21 cellular contexts compared by ENCODE assay signal in genomic region chr14:94600148-94600545, GRCh38. TPM values are rescaled to one million over a fixed set of nuclear protein-coding genes. Genes with fewer than 3 reads are reported as not detected.
DNase-seq lines count a peak whose midpoint lies in the region; ATAC-seq and TF ChIP-seq lines count a peak whose summit lies in the region.
"Had no signal": no experiment of that assay in that cellular context is flagged by ENCODE, and none has a peak within 500 bp of the region (broad histone marks: within the 10 kb centered on the region; RNA-seq: fewer than 3 reads in every experiment).

No MANE protein-coding gene starts in this region.

- peak overlapping the region; percentile 5 for H2BK15ac ChIP-seq in neuronal stem cell (ENCODE audit: low read length)

- no peak overlapping the region for H2BK12ac ChIP-seq in neuronal stem cell (ENCODE audit: low read length)

- H3K9me3 Mint-ChIP-seq in endodermal cell: no peaks in the 10 kb centered on the region
- H3K9me3 Mint-ChIP-seq: activated naive CD4-positive, alpha-beta T cell treated with anti-CD3 and anti-CD28 coated beads, Interleukin-2, amount 10 ng/mL, durations not matched to agents 7 days and 5 days; nephron progenitor cell had no signal

- no peak overlapping the region for H3K4me3 ChIP-seq in Peyer's patch
- H3K4me3 ChIP-seq in endodermal cell (ENCODE audit: low read length): no peak overlapping the region
- no peak overlapping the region for H3K4me3 ChIP-seq in neuronal stem cell (ENCODE audit: low read length in 2 of 2)
- no peak overlapping the region for H3K4me3 ChIP-seq in thoracic aorta
- no peak overlapping the region for H3K4me3 ChIP-seq in H7 (ENCODE audit: insufficient read depth, low read depth, low read length)
- H3K4me3 ChIP-seq: BLaER1 treated with 17β-estradiol and CSF1 and Interleukin-3, amounts not matched to agents 10 nM and 100 nM; cardiac muscle cell; heart left ventricle had no signal

- peaks cover 2% of the 10 kb centered on the region for H3K27me3 Mint-ChIP-seq in endodermal cell (ENCODE audit: insufficient read depth)

- H2BK5ac ChIP-seq in neuronal stem cell (ENCODE audit: low read length): no peak overlapping the region

- H3K79me1 ChIP-seq in neuronal stem cell (ENCODE audit: low read depth, low read length): no peaks in the 10 kb centered on the region

- H3K27me3 ChIP-seq in Peyer's patch: no peaks in the 10 kb centered on the region
- H3K27me3 ChIP-seq in endodermal cell (ENCODE audit: control insufficient read depth, insufficient read depth, low read length, poor library complexity, severe bottlenecking): no peaks in the 10 kb centered on the region
- H3K27me3 ChIP-seq in neuronal stem cell (ENCODE audit: control insufficient read depth in 3 of 3, insufficient read depth in 3 of 3, low read depth in 1 of 3, low read length in 3 of 3): no peaks in the 10 kb centered on the region
- H3K27me3 ChIP-seq in thoracic aorta (replicated peaks; ENCODE audit: insufficient read depth): no peaks in the 10 kb centered on the region
- peaks cover 2% of the 10 kb centered on the region; the same call in 1 of the 2 replicates for H3K27me3 ChIP-seq in H7 (ENCODE audit: control insufficient read depth, insufficient read depth, low read length)
- H3K27me3 ChIP-seq: BLaER1 treated with 17β-estradiol and CSF1 and Interleukin-3, amounts not matched to agents 10 nM and 100 nM; cardiac muscle cell; heart left ventricle had no signal

- no peak overlapping the region for H3K23ac ChIP-seq in neuronal stem cell (ENCODE audit: low read depth, low read length, poor library complexity)

- WGBS in endodermal cell (ENCODE audit: insufficient coverage in 1 of 2, insufficient read length in 1 of 2), 2 experiments: 75 to 86% methylated on average over 6 to 11 of the region's 11 CpGs
- no CpG with 5 or more reads among the region's 11 CpGs for WGBS in neuronal stem cell (ENCODE audit: extremely low coverage in 2 of 2, insufficient read length in 2 of 2, insufficient replicate concordance in 1 of 2), 2 donors

- TF ChIP-seq POLR2A in Peyer's patch (IDR thresholded peaks at IDR 0.05): no peak

- H3K9me3 ChIP-seq in Peyer's patch: no peaks in the 10 kb centered on the region
- no peaks in the 10 kb centered on the region for H3K9me3 ChIP-seq in endodermal cell (ENCODE audit: control insufficient read depth, low read length)
- no peaks in the 10 kb centered on the region for H3K9me3 ChIP-seq in neuronal stem cell (replicated peaks in 1 of 2; ENCODE audit: control insufficient read depth in 2 of 2, insufficient read depth in 1 of 2, low read depth in 1 of 2, low read length in 2 of 2)
- H3K9me3 ChIP-seq in thoracic aorta: no peaks in the 10 kb centered on the region
- H3K9me3 ChIP-seq: BLaER1 treated with 17β-estradiol and CSF1 and Interleukin-3, amounts not matched to agents 10 nM and 100 nM; heart left ventricle had no signal

- H3K14ac ChIP-seq in neuronal stem cell (ENCODE audit: low read length): no peak overlapping the region

- H3K4me3 Mint-ChIP-seq in endodermal cell: no peak overlapping the region
- H3K4me3 Mint-ChIP-seq: activated naive CD4-positive, alpha-beta T cell treated with anti-CD3 and anti-CD28 coated beads, Interleukin-2, amount 10 ng/mL, durations not matched to agents 7 days and 5 days; nephron progenitor cell had no signal

- H3K36me3 ChIP-seq in Peyer's patch (no peaks in the 10 kb centered on the region), endodermal cell (ENCODE audit: control insufficient read depth, insufficient read depth, low read length) (no peaks in the 10 kb centered on the region), neuronal stem cell (replicated peaks in 1 of 2; ENCODE audit: control insufficient read depth in 2 of 2, insufficient read depth in 2 of 2, low read length in 2 of 2) (no peaks in the 10 kb centered on the region), thoracic aorta (no peaks in the 10 kb centered on the region), H7 (replicated peaks; ENCODE audit: control insufficient read depth, insufficient read depth, low read length) (no peaks in the 10 kb centered on the region)
- H3K36me3 ChIP-seq: BLaER1 treated with 17β-estradiol and CSF1 and Interleukin-3, amounts not matched to agents 10 nM and 100 nM; cardiac muscle cell; heart left ventricle had no signal

- H3K4ac ChIP-seq in neuronal stem cell (ENCODE audit: low read length): no peak overlapping the region

- H3K4me1 Mint-ChIP-seq in endodermal cell: peaks cover 26% of the 10 kb centered on the region
- H3K4me1 Mint-ChIP-seq: activated naive CD4-positive, alpha-beta T cell treated with anti-CD3 and anti-CD28 coated beads, Interleukin-2, amount 10 ng/mL, durations not matched to agents 7 days and 5 days had no signal

- H4K91ac ChIP-seq in neuronal stem cell (ENCODE audit: low read depth, low read length, poor library complexity): no peak overlapping the region

- no peak overlapping the region for H3K18ac ChIP-seq in neuronal stem cell (ENCODE audit: low read length)

- no peak for ATAC-seq in thoracic aorta (ENCODE audit: insufficient number of reproducible peaks, low FRiP score, low read depth)
- no peak for ATAC-seq in HG03159 (IDR thresholded peaks at IDR 0.05; ENCODE audit: unreplicated experiment)
- no peak for ATAC-seq in GM19395 (IDR thresholded peaks at IDR 0.05; ENCODE audit: unreplicated experiment)

- no peak overlapping the region for H2AK5ac ChIP-seq in neuronal stem cell (ENCODE audit: low read depth, low read length)

- no peak overlapping the region for H4K8ac ChIP-seq in neuronal stem cell (ENCODE audit: low read depth, low read length)

- H3K36me3 Mint-ChIP-seq in endodermal cell (ENCODE audit: low read depth): no peaks in the 10 kb centered on the region
- H3K36me3 Mint-ChIP-seq: activated naive CD4-positive, alpha-beta T cell treated with anti-CD3 and anti-CD28 coated beads, Interleukin-2, amount 10 ng/mL, durations not matched to agents 7 days and 5 days had no signal

- peak overlapping the region; percentile 8 for H3K27ac Mint-ChIP-seq in endodermal cell
- H3K27ac Mint-ChIP-seq: activated naive CD4-positive, alpha-beta T cell treated with anti-CD3 and anti-CD28 coated beads, Interleukin-2, amount 10 ng/mL, durations not matched to agents 7 days and 5 days had no signal

- peaks cover 0 to 22% (median 10%) of the 10 kb centered on the region in 4 donors for H3K4me1 ChIP-seq in Peyer's patch
- H3K4me1 ChIP-seq in endodermal cell (ENCODE audit: control insufficient read depth, insufficient read depth, low read length): peaks cover 12% of the 10 kb centered on the region
- peaks cover 0 to 11% of the 10 kb centered on the region in 2 donors for H3K4me1 ChIP-seq in neuronal stem cell (ENCODE audit: control insufficient read depth in 2 of 2, insufficient read depth in 1 of 2, low read depth in 1 of 2, low read length in 2 of 2)
- H3K4me1 ChIP-seq in thoracic aorta (ENCODE audit: control insufficient read depth in 1 of 2, low read depth in 2 of 2): peaks cover 23 to 47% of the 10 kb centered on the region in 2 donors

- peak overlapping the region; percentile 32 to 91 (median 66) for H3K27ac ChIP-seq in Peyer's patch
- H3K27ac ChIP-seq in endodermal cell (ENCODE audit: low read depth, low read length): no peak overlapping the region
- no peak overlapping the region for H3K27ac ChIP-seq in neuronal stem cell (replicated peaks; ENCODE audit: low read length)
- H3K27ac ChIP-seq in thoracic aorta: peak overlapping the region; percentile 83 to 84
- H3K27ac ChIP-seq: BLaER1 treated with 17β-estradiol and CSF1 and Interleukin-3, amounts not matched to agents 10 nM and 100 nM; cardiac muscle cell had no signal

- H2AFZ ChIP-seq in neuronal stem cell (ENCODE audit: low read length): no peak overlapping the region

- no peak for DNase-seq in Peyer's patch
- DNase-seq in endodermal cell: no peak
- no peak for DNase-seq in neuronal stem cell (ENCODE audit: low spot score)
- no peak for DNase-seq in thoracic aorta (ENCODE audit: low spot score)
- no peak for DNase-seq in H7
- no peak for DNase-seq in NOMO-1 treated with dmso at 0.1 percent for 144 hours (lab: John Stamatoyannopoulos, UW; ENCODE audit: unreplicated experiment)
- DNase-seq: activated CD8-positive, alpha-beta memory T cell treated with anti-CD3 and anti-CD28 coated beads, Interleukin-2, amount 50 U/mL, for 4 hours; activated naive CD4-positive, alpha-beta T cell treated with anti-CD3 and anti-CD28 coated beads, Interleukin-2, amount 10 ng/mL, durations not matched to agents 7 days and 5 days; DMS79; NCI-H1930; NCI-H524 treated with DMSO at 0.1 percent for 48 hours; nephron progenitor cell; stimulated activated CD4-positive, alpha-beta T cell treated with anti-CD3 and anti-CD28 coated beads, Interleukin-12 subunit alpha, Interleukin-12 subunit beta, amount 100 ng/mL, for 4 hours; T-helper 1 cell had no signal

- TF ChIP-seq CTCF in Peyer's patch (IDR thresholded peaks at IDR 0.05) (no peak), endodermal cell (conservative IDR thresholded peaks at IDR 0.05) (no peak), thoracic aorta (IDR thresholded peaks at IDR 0.05) (no peak)

- no peak overlapping the region for H2BK120ac ChIP-seq in neuronal stem cell (ENCODE audit: low read depth, low read length)

- no peak overlapping the region for H3K4me2 ChIP-seq in neuronal stem cell (ENCODE audit: insufficient read depth, low read length, poor library complexity, severe bottlenecking)

- H3K9ac ChIP-seq in endodermal cell (ENCODE audit: extremely low read depth, low read length, poor library complexity, severe bottlenecking) (no peak overlapping the region), neuronal stem cell (ENCODE audit: low read depth, low read length, poor library complexity) (no peak overlapping the region)
- H3K9ac ChIP-seq: BLaER1 treated with 17β-estradiol and CSF1 and Interleukin-3, amounts not matched to agents 10 nM and 100 nM had no signal

RNA-seq across cellular contexts. Expression of gene SERPINA3, which starts 12.0 kb away (rescaled TPM):
- total RNA-seq in Peyer's patch (10 to 100 TPM; 25.9 to 61.8 (median 34.5) TPM), endodermal cell (under 1 TPM in 1 of 2 donors, not detected in 1; 0.27 TPM), thoracic aorta (100 to 1,000 TPM; 140 to 252 TPM)
- polyA plus RNA-seq in endodermal cell (2013, experiment 1 of 2): 0.18 TPM
- 0.21 TPM for polyA plus RNA-seq in endodermal cell (2013, experiment 2 of 2)
- polyA plus RNA-seq in neuronal stem cell (2013, experiment 1 of 2): 0.04 TPM
- 0.04 TPM for polyA plus RNA-seq in neuronal stem cell (2013, experiment 2 of 2)
- total RNA-seq in H7 (2014; rRNA removed; shearing (Covaris generic)): not detected in 2 replicates
- total RNA-seq: cardiac muscle cell, HT1080 had no signal

RNA-seq across cellular contexts. Expression of gene SERPINA5, which starts 18.9 kb away (rescaled TPM):
- not detected for total RNA-seq in Peyer's patch
- total RNA-seq in endodermal cell: 1 to 10 TPM; 1.5 to 2.8 TPM
- polyA plus RNA-seq in endodermal cell (2013, experiment 1 of 2): 1.7 TPM
- 1.6 TPM for polyA plus RNA-seq in endodermal cell (2013, experiment 2 of 2)
- 2.4 TPM for polyA plus RNA-seq in neuronal stem cell (2013, experiment 1 of 2)
- polyA plus RNA-seq in neuronal stem cell (2013, experiment 2 of 2): 2.5 TPM
- 1 to 10 TPM; 4.4 to 6.8 TPM for total RNA-seq in thoracic aorta
- 1.6 and 2.6 TPM in 2 replicates for total RNA-seq in H7 (2014; rRNA removed; shearing (Covaris generic))
- total RNA-seq: cardiac muscle cell, HT1080 had no signal
- polyA plus RNA-seq: cardiac muscle cell had no signal

RNA-seq across cellular contexts. Expression of gene SERPINA4, which starts 38.9 kb away (rescaled TPM):
- total RNA-seq in Peyer's patch (not detected), endodermal cell (not detected), thoracic aorta (not detected)
- polyA plus RNA-seq in endodermal cell (2013, experiment 1 of 2): not detected
- polyA plus RNA-seq in endodermal cell (2013, experiment 2 of 2): not detected
- polyA plus RNA-seq in neuronal stem cell (2013, experiment 1 of 2): not detected
- not detected for polyA plus RNA-seq in neuronal stem cell (2013, experiment 2 of 2)
- total RNA-seq in H7 (2014; rRNA removed; shearing (Covaris generic)): not detected in 2 replicates
- total RNA-seq: cardiac muscle cell, heart left ventricle, HT1080, M059J had no signal
- polyA plus RNA-seq: cardiac muscle cell, heart left ventricle had no signal

Comparison
In these comparisons a context has a peak if more than half of its experiments do, and no peak if none do; other contexts are left out.
1. H3K27ac ChIP-seq: peak in Peyer's patch (4 of 4) and thoracic aorta (2 of 2); none in endodermal cell (single experiment) and neuronal stem cell (single experiment).
2. RNA of gene SERPINA3, which starts 12.0 kb away (total RNA-seq): 140 to 252 TPM in thoracic aorta and 25.9 to 61.8 TPM in Peyer's patch; 0.27 TPM in endodermal cell and not detected in H7; every median in the first group is over 10 times any median in the second.